Comparison of ENCODE assay signal across 1 cellular context in genomic region chr12:121888478-121889266, GRCh38.
A peak's percentile ranks its signal among the peaks of the same experiment; 100 is the strongest.
TF ChIP-seq lines count a peak whose summit lies in the region.

Gene PSMD9, plus strand, starts transcription at chr12:121888790. Its CDS starts 67 bp downstream, at chr12:121888857.

TF ChIP-seq in HepG2, 621 proteins besides CTCF, POLR2A, EP300 and RAD21 (continued from another document and continues in another):
- TF ChIP-seq, protein P1, sequence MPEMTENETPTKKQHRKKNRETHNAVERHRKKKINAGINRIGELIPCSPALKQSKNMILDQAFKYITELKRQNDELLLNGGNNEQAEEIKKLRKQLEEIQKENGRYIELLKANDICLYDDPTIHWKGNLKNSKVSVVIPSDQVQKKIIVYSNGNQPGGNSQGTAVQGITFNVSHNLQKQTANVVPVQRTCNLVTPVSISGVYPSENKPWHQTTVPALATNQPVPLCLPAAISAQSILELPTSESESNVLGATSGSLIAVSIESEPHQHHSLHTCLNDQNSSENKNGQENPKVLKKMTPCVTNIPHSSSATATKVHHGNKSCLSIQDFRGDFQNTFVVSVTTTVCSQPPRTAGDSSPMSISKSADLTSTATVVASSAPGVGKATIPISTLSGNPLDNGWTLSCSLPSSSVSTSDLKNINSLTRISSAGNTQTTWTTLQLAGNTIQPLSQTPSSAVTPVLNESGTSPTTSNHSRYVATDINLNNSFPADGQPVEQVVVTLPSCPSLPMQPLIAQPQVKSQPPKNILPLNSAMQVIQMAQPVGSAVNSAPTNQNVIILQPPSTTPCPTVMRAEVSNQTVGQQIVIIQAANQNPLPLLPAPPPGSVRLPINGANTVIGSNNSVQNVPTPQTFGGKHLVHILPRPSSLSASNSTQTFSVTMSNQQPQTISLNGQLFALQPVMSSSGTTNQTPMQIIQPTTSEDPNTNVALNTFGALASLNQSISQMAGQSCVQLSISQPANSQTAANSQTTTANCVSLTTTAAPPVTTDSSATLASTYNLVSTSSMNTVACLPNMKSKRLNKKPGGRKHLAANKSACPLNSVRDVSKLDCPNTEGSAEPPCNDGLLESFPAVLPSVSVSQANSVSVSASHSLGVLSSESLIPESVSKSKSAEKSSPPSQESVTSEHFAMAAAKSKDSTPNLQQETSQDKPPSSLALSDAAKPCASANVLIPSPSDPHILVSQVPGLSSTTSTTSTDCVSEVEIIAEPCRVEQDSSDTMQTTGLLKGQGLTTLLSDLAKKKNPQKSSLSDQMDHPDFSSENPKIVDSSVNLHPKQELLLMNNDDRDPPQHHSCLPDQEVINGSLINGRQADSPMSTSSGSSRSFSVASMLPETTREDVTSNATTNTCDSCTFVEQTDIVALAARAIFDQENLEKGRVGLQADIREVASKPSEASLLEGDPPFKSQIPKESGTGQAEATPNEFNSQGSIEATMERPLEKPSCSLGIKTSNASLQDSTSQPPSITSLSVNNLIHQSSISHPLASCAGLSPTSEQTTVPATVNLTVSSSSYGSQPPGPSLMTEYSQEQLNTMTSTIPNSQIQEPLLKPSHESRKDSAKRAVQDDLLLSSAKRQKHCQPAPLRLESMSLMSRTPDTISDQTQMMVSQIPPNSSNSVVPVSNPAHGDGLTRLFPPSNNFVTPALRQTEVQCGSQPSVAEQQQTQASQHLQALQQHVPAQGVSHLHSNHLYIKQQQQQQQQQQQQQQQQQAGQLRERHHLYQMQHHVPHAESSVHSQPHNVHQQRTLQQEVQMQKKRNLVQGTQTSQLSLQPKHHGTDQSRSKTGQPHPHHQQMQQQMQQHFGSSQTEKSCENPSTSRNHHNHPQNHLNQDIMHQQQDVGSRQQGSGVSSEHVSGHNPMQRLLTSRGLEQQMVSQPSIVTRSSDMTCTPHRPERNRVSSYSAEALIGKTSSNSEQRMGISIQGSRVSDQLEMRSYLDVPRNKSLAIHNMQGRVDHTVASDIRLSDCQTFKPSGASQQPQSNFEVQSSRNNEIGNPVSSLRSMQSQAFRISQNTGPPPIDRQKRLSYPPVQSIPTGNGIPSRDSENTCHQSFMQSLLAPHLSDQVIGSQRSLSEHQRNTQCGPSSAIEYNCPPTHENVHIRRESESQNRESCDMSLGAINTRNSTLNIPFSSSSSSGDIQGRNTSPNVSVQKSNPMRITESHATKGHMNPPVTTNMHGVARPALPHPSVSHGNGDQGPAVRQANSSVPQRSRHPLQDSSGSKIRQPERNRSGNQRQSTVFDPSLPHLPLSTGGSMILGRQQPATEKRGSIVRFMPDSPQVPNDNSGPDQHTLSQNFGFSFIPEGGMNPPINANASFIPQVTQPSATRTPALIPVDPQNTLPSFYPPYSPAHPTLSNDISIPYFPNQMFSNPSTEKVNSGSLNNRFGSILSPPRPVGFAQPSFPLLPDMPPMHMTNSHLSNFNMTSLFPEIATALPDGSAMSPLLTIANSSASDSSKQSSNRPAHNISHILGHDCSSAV (CRISPR knock-in tag; IDR thresholded peaks at IDR 0.05; ENCODE audit: borderline replicate concordance) = no peak
- TF ChIP-seq, protein P2, sequence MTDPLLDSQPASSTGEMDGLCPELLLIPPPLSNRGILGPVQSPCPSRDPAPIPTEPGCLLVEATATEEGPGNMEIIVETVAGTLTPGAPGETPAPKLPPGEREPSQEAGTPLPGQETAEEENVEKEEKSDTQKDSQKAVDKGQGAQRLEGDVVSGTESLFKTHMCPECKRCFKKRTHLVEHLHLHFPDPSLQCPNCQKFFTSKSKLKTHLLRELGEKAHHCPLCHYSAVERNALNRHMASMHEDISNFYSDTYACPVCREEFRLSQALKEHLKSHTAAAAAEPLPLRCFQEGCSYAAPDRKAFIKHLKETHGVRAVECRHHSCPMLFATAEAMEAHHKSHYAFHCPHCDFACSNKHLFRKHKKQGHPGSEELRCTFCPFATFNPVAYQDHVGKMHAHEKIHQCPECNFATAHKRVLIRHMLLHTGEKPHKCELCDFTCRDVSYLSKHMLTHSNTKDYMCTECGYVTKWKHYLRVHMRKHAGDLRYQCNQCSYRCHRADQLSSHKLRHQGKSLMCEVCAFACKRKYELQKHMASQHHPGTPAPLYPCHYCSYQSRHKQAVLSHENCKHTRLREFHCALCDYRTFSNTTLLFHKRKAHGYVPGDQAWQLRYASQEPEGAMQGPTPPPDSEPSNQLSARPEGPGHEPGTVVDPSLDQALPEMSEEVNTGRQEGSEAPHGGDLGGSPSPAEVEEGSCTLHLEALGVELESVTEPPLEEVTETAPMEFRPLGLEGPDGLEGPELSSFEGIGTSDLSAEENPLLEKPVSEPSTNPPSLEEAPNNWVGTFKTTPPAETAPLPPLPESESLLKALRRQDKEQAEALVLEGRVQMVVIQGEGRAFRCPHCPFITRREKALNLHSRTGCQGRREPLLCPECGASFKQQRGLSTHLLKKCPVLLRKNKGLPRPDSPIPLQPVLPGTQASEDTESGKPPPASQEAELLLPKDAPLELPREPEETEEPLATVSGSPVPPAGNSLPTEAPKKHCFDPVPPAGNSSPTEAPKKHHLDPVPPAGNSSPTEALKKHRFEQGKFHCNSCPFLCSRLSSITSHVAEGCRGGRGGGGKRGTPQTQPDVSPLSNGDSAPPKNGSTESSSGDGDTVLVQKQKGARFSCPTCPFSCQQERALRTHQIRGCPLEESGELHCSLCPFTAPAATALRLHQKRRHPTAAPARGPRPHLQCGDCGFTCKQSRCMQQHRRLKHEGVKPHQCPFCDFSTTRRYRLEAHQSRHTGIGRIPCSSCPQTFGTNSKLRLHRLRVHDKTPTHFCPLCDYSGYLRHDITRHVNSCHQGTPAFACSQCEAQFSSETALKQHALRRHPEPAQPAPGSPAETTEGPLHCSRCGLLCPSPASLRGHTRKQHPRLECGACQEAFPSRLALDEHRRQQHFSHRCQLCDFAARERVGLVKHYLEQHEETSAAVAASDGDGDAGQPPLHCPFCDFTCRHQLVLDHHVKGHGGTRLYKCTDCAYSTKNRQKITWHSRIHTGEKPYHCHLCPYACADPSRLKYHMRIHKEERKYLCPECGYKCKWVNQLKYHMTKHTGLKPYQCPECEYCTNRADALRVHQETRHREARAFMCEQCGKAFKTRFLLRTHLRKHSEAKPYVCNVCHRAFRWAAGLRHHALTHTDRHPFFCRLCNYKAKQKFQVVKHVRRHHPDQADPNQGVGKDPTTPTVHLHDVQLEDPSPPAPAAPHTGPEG (CRISPR knock-in tag; IDR thresholded peaks at IDR 0.05) = no peak; the same call in 1 of the 2 replicates
- TF ChIP-seq KLF15 (CRISPR knock-in tag; IDR thresholded peaks at IDR 0.05; ENCODE audit: borderline replicate concordance) = no peak; the same call in 1 of the 2 replicates
- TF ChIP-seq U2AF1 (optimal IDR thresholded peaks at IDR 0.05; ENCODE audit: low read depth, low read length) = no peak
- TF ChIP-seq ZNF3 (CRISPR knock-in tag; IDR thresholded peaks at IDR 0.05) = peak; percentile 86; the same call in 1 of the 2 replicates
- TF ChIP-seq ZNF749 (CRISPR knock-in tag; IDR thresholded peaks at IDR 0.05; ENCODE audit: borderline replicate concordance) = peak; percentile 93
- TF ChIP-seq ZNF883 (CRISPR knock-in tag; IDR thresholded peaks at IDR 0.05; ENCODE audit: not compliant biosample characterization) = peak; percentile 96
- TF ChIP-seq ZNF20 (CRISPR knock-in tag; IDR thresholded peaks at IDR 0.05) = no peak
- TF ChIP-seq GABPB1 (CRISPR knock-in tag; IDR thresholded peaks at IDR 0.05) = peak; percentile 99
- no peak; the same call in 1 of the 2 replicates for TF ChIP-seq SIN3B (IDR thresholded peaks at IDR 0.05; ENCODE audit: low read length)
- no peak; the same call in 1 of the 2 replicates for TF ChIP-seq ZSCAN20 (CRISPR knock-in tag; IDR thresholded peaks at IDR 0.05; ENCODE audit: borderline replicate concordance)
- peak; percentile 96 for TF ChIP-seq GTF3A (CRISPR knock-in tag; conservative IDR thresholded peaks at IDR 0.05)
- TF ChIP-seq ZNF33A (CRISPR knock-in tag; IDR thresholded peaks at IDR 0.05; ENCODE audit: borderline replicate concordance) = 0 out of 2 replicates have a peak, but pooled peaks have one; percentile 12
- peak; percentile 54 for TF ChIP-seq BCL6 (CRISPR knock-in tag; IDR thresholded peaks at IDR 0.05)
- TF ChIP-seq SOX5 (CRISPR knock-in tag; IDR thresholded peaks at IDR 0.05; ENCODE audit: borderline replicate concordance) = peak; percentile 75
- TF ChIP-seq ZMYM2 (CRISPR knock-in tag; IDR thresholded peaks at IDR 0.05) = peak; percentile 100
- 0 out of 2 replicates have a peak, but pooled peaks have one; percentile 55 for TF ChIP-seq RNF219 (CRISPR knock-in tag; IDR thresholded peaks at IDR 0.05)
- peak; percentile 98 for TF ChIP-seq ZNF761 (CRISPR knock-in tag; conservative IDR thresholded peaks at IDR 0.05)
- peak; percentile 82 for TF ChIP-seq ZNF331 (CRISPR knock-in tag; IDR thresholded peaks at IDR 0.05)
- peak; percentile 86; the same call in 1 of the 2 replicates for TF ChIP-seq NFATC3 (CRISPR knock-in tag; IDR thresholded peaks at IDR 0.05)
- TF ChIP-seq ZNF350 (CRISPR knock-in tag; IDR thresholded peaks at IDR 0.05; ENCODE audit: borderline replicate concordance, low read depth) = peak; percentile 99
- peak; percentile 87; the same call in 1 of the 2 replicates for TF ChIP-seq ZNF766 (CRISPR knock-in tag; IDR thresholded peaks at IDR 0.05; ENCODE audit: borderline replicate concordance)
- TF ChIP-seq, protein P3, sequence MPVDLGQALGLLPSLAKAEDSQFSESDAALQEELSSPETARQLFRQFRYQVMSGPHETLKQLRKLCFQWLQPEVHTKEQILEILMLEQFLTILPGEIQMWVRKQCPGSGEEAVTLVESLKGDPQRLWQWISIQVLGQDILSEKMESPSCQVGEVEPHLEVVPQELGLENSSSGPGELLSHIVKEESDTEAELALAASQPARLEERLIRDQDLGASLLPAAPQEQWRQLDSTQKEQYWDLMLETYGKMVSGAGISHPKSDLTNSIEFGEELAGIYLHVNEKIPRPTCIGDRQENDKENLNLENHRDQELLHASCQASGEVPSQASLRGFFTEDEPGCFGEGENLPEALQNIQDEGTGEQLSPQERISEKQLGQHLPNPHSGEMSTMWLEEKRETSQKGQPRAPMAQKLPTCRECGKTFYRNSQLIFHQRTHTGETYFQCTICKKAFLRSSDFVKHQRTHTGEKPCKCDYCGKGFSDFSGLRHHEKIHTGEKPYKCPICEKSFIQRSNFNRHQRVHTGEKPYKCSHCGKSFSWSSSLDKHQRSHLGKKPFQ (CRISPR knock-in tag; IDR thresholded peaks at IDR 0.05; ENCODE audit: insufficient replicate concordance) = peak; percentile 58
- TF ChIP-seq, protein P4, sequence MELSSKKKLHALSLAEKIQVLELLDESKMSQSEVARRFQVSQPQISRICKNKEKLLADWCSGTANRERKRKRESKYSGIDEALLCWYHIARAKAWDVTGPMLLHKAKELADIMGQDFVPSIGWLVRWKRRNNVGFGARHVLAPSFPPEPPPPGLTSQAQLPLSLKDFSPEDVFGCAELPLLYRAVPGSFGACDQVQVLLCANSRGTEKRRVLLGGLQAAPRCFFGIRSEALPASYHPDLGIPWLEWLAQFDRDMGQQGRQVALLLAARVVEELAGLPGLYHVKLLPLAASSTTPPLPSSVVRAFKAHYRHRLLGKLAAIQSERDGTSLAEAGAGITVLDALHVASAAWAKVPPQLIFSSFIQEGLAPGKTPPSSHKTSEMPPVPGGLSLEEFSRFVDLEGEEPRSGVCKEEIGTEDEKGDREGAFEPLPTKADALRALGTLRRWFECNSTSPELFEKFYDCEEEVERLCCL (CRISPR knock-in tag; IDR thresholded peaks at IDR 0.05; ENCODE audit: borderline replicate concordance) = peak; percentile 62; the same call in 1 of the 2 replicates
- peak; percentile 40 for TF ChIP-seq TBL1XR1 (IDR thresholded peaks at IDR 0.05; ENCODE audit: borderline replicate concordance, low read length, partially characterized antibody)
- TF ChIP-seq, protein P5, sequence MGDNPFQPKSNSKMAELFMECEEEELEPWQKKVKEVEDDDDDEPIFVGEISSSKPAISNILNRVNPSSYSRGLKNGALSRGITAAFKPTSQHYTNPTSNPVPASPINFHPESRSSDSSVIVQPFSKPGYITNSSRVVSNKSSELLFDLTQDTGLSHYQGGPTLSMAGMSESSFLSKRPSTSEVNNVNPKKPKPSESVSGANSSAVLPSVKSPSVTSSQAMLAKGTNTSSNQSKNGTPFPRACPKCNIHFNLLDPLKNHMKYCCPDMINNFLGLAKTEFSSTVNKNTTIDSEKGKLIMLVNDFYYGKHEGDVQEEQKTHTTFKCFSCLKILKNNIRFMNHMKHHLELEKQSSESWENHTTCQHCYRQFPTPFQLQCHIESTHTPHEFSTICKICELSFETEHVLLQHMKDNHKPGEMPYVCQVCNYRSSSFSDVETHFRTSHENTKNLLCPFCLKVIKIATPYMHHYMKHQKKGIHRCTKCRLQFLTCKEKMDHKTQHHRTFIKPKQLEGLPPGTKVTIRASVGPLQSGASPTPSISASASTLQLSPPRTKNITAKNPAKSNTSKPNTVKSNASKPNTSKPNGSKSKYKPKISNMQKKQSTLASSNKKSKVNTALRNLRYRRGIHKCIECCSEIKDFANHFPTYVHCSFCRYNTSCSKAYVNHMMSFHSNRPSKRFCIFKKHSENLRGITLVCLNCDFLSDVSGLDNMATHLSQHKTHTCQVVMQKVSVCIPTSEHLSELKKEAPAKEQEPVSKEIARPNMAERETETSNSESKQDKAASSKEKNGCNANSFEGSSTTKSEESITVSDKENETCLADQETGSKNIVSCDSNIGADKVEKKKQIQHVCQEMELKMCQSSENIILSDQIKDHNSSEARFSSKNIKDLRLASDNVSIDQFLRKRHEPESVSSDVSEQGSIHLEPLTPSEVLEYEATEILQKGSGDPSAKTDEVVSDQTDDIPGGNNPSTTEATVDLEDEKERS (CRISPR knock-in tag; IDR thresholded peaks at IDR 0.05) = peak; percentile 91
- no peak for TF ChIP-seq SOX13 (IDR thresholded peaks at IDR 0.05)
- peak in 1 of 2 experiments; percentile 51; a peak in 1 of 4 replicates for TF ChIP-seq SOX13 (CRISPR knock-in tag; conservative IDR thresholded peaks at IDR 0.05 in 1 of 2, IDR thresholded peaks at IDR 0.05 in 1 of 2)
- TF ChIP-seq, protein P6, sequence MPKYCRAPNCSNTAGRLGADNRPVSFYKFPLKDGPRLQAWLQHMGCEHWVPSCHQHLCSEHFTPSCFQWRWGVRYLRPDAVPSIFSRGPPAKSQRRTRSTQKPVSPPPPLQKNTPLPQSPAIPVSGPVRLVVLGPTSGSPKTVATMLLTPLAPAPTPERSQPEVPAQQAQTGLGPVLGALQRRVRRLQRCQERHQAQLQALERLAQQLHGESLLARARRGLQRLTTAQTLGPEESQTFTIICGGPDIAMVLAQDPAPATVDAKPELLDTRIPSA (CRISPR knock-in tag; IDR thresholded peaks at IDR 0.05; ENCODE audit: borderline replicate concordance) = peak; percentile 90; the same call in 1 of the 2 replicates
- TF ChIP-seq SMARCE1 (IDR thresholded peaks at IDR 0.05; ENCODE audit: borderline replicate concordance) = no peak
